ENCODE assay signal across 8 cellular contexts in genomic region chr5:68730220-68731010, GRCh38.
DNase-seq lines count a peak whose midpoint lies in the region; ATAC-seq, FAIRE-seq and TF ChIP-seq lines count a peak whose summit lies in the region.

No MANE protein-coding gene starts in this region.

- H3K27ac Mint-ChIP-seq in astrocyte (ENCODE audit: unreplicated experiment), result peak overlapping the region; percentile 54
- no peak overlapping the region for H3K27ac Mint-ChIP-seq in stimulated activated effector memory CD8-positive, alpha-beta T cell treated with anti-CD3 and anti-CD28 coated beads, Interleukin-12 subunit alpha, Interleukin-12 subunit beta, amount 100 ng/mL, for 72 hours
- no peak overlapping the region for H3K27ac Mint-ChIP-seq in activated T-helper 17 cell treated with anti-CD3 and anti-CD28 coated beads, Interleukin-2, amount 50 U/mL, for 72 hours

- no peak for TF ChIP-seq CTCF in astrocyte (IDR thresholded peaks at IDR 0.05; ENCODE audit: insufficient read depth, low read depth, low read length)

- no peaks in the 10 kb centered on the region for H3K9me3 ChIP-seq in astrocyte (ENCODE audit: insufficient read depth, low read depth, low read length)
- no peaks in the 10 kb centered on the region for H3K9me3 ChIP-seq in right cardiac atrium (ENCODE audit: control insufficient read depth, low read length)

- FAIRE-seq in astrocyte (lab: Jason Lieb, UNC), result peak; percentile 74

- intact Hi-C loops in right cardiac atrium (cut with DNase I), result no loop called here

- DNase-seq in HuH-7.5 (ENCODE audit: low spot score) (peak; percentile 10), astrocyte (ENCODE audit: low read depth) (peak; percentile 84), right cardiac atrium (peak; percentile 20 to 58 (median 55)), HT-29 (ENCODE audit: low spot score) (no peak), GM19240 (ENCODE audit: insufficient read length, low spot score) (no peak)
- DNase-seq in stimulated activated effector memory CD8-positive, alpha-beta T cell treated with anti-CD3 and anti-CD28 coated beads, Interleukin-12 subunit alpha, Interleukin-12 subunit beta, amount 100 ng/mL, for 72 hours (ENCODE audit: low spot score in 2 of 2), result no peak

- H3K4me3 ChIP-seq in astrocyte (ENCODE audit: insufficient read depth, low read depth, low read length), result no peak overlapping the region
- no peak overlapping the region for H3K4me3 ChIP-seq in right cardiac atrium (ENCODE audit: low read length)

- H3K36me3 ChIP-seq in astrocyte (ENCODE audit: insufficient read depth, low read length), result no peaks in the 10 kb centered on the region

- peaks cover 16% of the 10 kb centered on the region for H3K4me1 Mint-ChIP-seq in astrocyte (ENCODE audit: low read depth, unreplicated experiment)
- no peaks in the 10 kb centered on the region for H3K4me1 Mint-ChIP-seq in stimulated activated effector memory CD8-positive, alpha-beta T cell treated with anti-CD3 and anti-CD28 coated beads, Interleukin-12 subunit alpha, Interleukin-12 subunit beta, amount 100 ng/mL, for 72 hours
- no peaks in the 10 kb centered on the region for H3K4me1 Mint-ChIP-seq in activated T-helper 17 cell treated with anti-CD3 and anti-CD28 coated beads, Interleukin-2, amount 50 U/mL, for 72 hours

- peak overlapping the region; percentile 45 for H2AFZ ChIP-seq in astrocyte (ENCODE audit: low read depth, low read length)

- 28% methylated on average over 7 of the region's 7 CpGs for WGBS in right cardiac atrium

- no peaks in the 10 kb centered on the region for H3K79me2 ChIP-seq in astrocyte (ENCODE audit: insufficient read depth, low read length)

- no peaks in the 10 kb centered on the region for H4K20me1 ChIP-seq in astrocyte (ENCODE audit: insufficient read depth, low read length)

- H3K27ac ChIP-seq in astrocyte (ENCODE audit: low read depth, low read length), result peak overlapping the region; percentile 66
- peak overlapping the region; percentile 62 for H3K27ac ChIP-seq in right cardiac atrium (ENCODE audit: low read length)

- no peaks in the 10 kb centered on the region for H3K27me3 Mint-ChIP-seq in astrocyte (ENCODE audit: low read depth, unreplicated experiment)
- no peaks in the 10 kb centered on the region for H3K27me3 Mint-ChIP-seq in activated T-helper 17 cell treated with anti-CD3 and anti-CD28 coated beads, Interleukin-2, amount 50 U/mL, for 72 hours

- no peaks in the 10 kb centered on the region for H3K36me3 Mint-ChIP-seq in astrocyte (ENCODE audit: low read depth, unreplicated experiment)
- H3K36me3 Mint-ChIP-seq in stimulated activated effector memory CD8-positive, alpha-beta T cell treated with anti-CD3 and anti-CD28 coated beads, Interleukin-12 subunit alpha, Interleukin-12 subunit beta, amount 100 ng/mL, for 72 hours, result no peaks in the 10 kb centered on the region
- H3K36me3 Mint-ChIP-seq in activated T-helper 17 cell treated with anti-CD3 and anti-CD28 coated beads, Interleukin-2, amount 50 U/mL, for 72 hours (ENCODE audit: low read depth), result no peaks in the 10 kb centered on the region

- no peak overlapping the region for H3K4me3 Mint-ChIP-seq in astrocyte (ENCODE audit: unreplicated experiment)
- H3K4me3 Mint-ChIP-seq in stimulated activated effector memory CD8-positive, alpha-beta T cell treated with anti-CD3 and anti-CD28 coated beads, Interleukin-12 subunit alpha, Interleukin-12 subunit beta, amount 100 ng/mL, for 72 hours, result no peak overlapping the region
- no peak overlapping the region for H3K4me3 Mint-ChIP-seq in activated T-helper 17 cell treated with anti-CD3 and anti-CD28 coated beads, Interleukin-2, amount 50 U/mL, for 72 hours

- peak overlapping the region; percentile 65 for H3K4me2 ChIP-seq in astrocyte (ENCODE audit: low read length)

- no peaks in the 10 kb centered on the region for H3K27me3 ChIP-seq in astrocyte (ENCODE audit: insufficient read depth, low read length)
- H3K27me3 ChIP-seq in right cardiac atrium (ENCODE audit: control insufficient read depth, insufficient read depth), result no peaks in the 10 kb centered on the region

- H3K9me3 Mint-ChIP-seq in astrocyte (ENCODE audit: unreplicated experiment), result no peaks in the 10 kb centered on the region
- no peaks in the 10 kb centered on the region for H3K9me3 Mint-ChIP-seq in stimulated activated effector memory CD8-positive, alpha-beta T cell treated with anti-CD3 and anti-CD28 coated beads, Interleukin-12 subunit alpha, Interleukin-12 subunit beta, amount 100 ng/mL, for 72 hours
- no peaks in the 10 kb centered on the region for H3K9me3 Mint-ChIP-seq in activated T-helper 17 cell treated with anti-CD3 and anti-CD28 coated beads, Interleukin-2, amount 50 U/mL, for 72 hours

- peak overlapping the region; percentile 47 for H3K9ac ChIP-seq in astrocyte (ENCODE audit: low read length)

- peaks cover 11% of the 10 kb centered on the region for H3K4me1 ChIP-seq in astrocyte (ENCODE audit: insufficient read depth, low read length)
- H3K4me1 ChIP-seq in right cardiac atrium (ENCODE audit: control insufficient read depth, insufficient read depth, low read length), result peaks cover 7% of the 10 kb centered on the region

- ATAC-seq in right cardiac atrium (peak; percentile 91 to 94), GM21576 (IDR thresholded peaks at IDR 0.05; ENCODE audit: unreplicated experiment) (no peak)
- ATAC-seq in stimulated activated effector memory CD8-positive, alpha-beta T cell treated with anti-CD3 and anti-CD28 coated beads, Interleukin-12 subunit alpha, Interleukin-12 subunit beta, amount 100 ng/mL, for 72 hours, result peak; percentile 19
- no peak for ATAC-seq in activated T-helper 17 cell treated with anti-CD3 and anti-CD28 coated beads, Interleukin-2, amount 50 U/mL, for 72 hours (replicated peaks)

Comparison
In these comparisons a context has a peak if more than half of its experiments do, and no peak if none do; other contexts are left out.
1. DNase-seq: peak in HuH-7.5 (single experiment), astrocyte (single experiment) and right cardiac atrium (3 of 3); none in stimulated activated effector memory CD8-positive, alpha-beta T cell treated with anti-CD3 and anti-CD28 coated beads, Interleukin-12 subunit alpha, Interleukin-12 subunit beta, amount 100 ng/mL, for 72 hours (0 of 2), HT-29 (single experiment) and GM19240 (single experiment).
2. ATAC-seq: peak in right cardiac atrium (2 of 2) and stimulated activated effector memory CD8-positive, alpha-beta T cell treated with anti-CD3 and anti-CD28 coated beads, Interleukin-12 subunit alpha, Interleukin-12 subunit beta, amount 100 ng/mL, for 72 hours (single experiment); none in activated T-helper 17 cell treated with anti-CD3 and anti-CD28 coated beads, Interleukin-2, amount 50 U/mL, for 72 hours (single experiment) and GM21576 (single experiment).